Comparison of ENCODE assay signal across 8 cellular contexts in the genomic region with DNA sequence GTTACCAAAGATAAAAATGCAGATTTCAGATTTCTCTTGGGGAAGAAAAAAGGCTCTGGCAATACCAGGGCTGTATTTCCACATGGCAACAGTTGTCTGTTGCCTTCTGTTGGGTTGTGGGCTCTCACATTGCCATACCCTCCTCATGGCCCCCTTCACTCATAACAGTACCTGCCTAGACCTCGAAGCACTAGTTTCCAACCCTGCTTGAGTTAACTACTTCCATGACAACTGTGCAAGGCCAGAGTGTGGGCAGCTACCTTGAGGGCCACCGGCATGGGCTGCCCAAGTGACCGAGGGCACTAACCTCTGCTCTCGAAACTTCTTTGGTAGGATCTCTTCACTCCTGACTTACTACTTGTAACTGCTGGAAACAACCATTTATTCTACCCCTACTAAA. TPM values are rescaled to one million over a fixed set of nuclear protein-coding genes. Genes with fewer than 3 reads are reported as not detected.
DNase-seq lines count a peak whose midpoint lies in the region; ATAC-seq and TF ChIP-seq lines count a peak whose summit lies in the region.

No MANE protein-coding gene starts in this region.

- H3K9me3 Mint-ChIP-seq in activated T-cell treated with anti-CD3 and anti-CD28 coated beads, Interleukin-2, amount 50 U/mL, for 24 hours, result no peaks in the 10 kb centered on the region
- H3K9me3 Mint-ChIP-seq in stimulated activated naive B cell treated with anti-CD40 and anti-IgM and Interleukin-4, amounts not matched to agents 10 μg/mL and 1 μg/mL and 100 μg/mL, for 72 hours, result no peaks in the 10 kb centered on the region

- WGBS in hepatocyte (ENCODE audit: low lambda C conversion rate, missing lambda C conversion rate), result 96% methylated on average over 4 of the region's 4 CpGs

- H3K4me3 Mint-ChIP-seq in activated T-cell treated with anti-CD3 and anti-CD28 coated beads, Interleukin-2, amount 50 U/mL, for 24 hours, result peak overlapping the region; percentile 98
- H3K4me3 Mint-ChIP-seq in T-helper 17 cell, result no peak overlapping the region
- peak overlapping the region; percentile 65 to 66 for H3K4me3 Mint-ChIP-seq in stimulated activated naive B cell treated with anti-CD40 and anti-IgM and Interleukin-4, amounts not matched to agents 10 μg/mL and 1 μg/mL and 100 μg/mL, for 72 hours

- no peak for TF ChIP-seq CTCF in hepatocyte (IDR thresholded peaks at IDR 0.05; ENCODE audit: poor library complexity)
- no peak for TF ChIP-seq CTCF in upper lobe of right lung (IDR thresholded peaks at IDR 0.05)
- no peak for TF ChIP-seq CTCF in foreskin keratinocyte (conservative IDR thresholded peaks at IDR 0.05)

- no peaks in the 10 kb centered on the region for H3K27me3 ChIP-seq in hepatocyte
- no peaks in the 10 kb centered on the region for H3K27me3 ChIP-seq in upper lobe of right lung
- H3K27me3 ChIP-seq in foreskin keratinocyte, result no peaks in the 10 kb centered on the region

- H3K4me1 Mint-ChIP-seq in activated T-cell treated with anti-CD3 and anti-CD28 coated beads, Interleukin-2, amount 50 U/mL, for 24 hours (ENCODE audit: low read depth), result peaks cover 56% of the 10 kb centered on the region
- peaks cover 40% of the 10 kb centered on the region for H3K4me1 Mint-ChIP-seq in T-helper 17 cell
- H3K4me1 Mint-ChIP-seq in stimulated activated naive B cell treated with anti-CD40 and anti-IgM and Interleukin-4, amounts not matched to agents 10 μg/mL and 1 μg/mL and 100 μg/mL, for 72 hours, result peaks cover 32 to 48% of the 10 kb centered on the region in 2 donors

- H2AFZ ChIP-seq in hepatocyte, result no peak overlapping the region

- peak overlapping the region; percentile 95 for H3K27ac Mint-ChIP-seq in activated T-cell treated with anti-CD3 and anti-CD28 coated beads, Interleukin-2, amount 50 U/mL, for 24 hours
- H3K27ac Mint-ChIP-seq in T-helper 17 cell, result peak overlapping the region; percentile 95
- H3K27ac Mint-ChIP-seq in stimulated activated naive B cell treated with anti-CD40 and anti-IgM and Interleukin-4, amounts not matched to agents 10 μg/mL and 1 μg/mL and 100 μg/mL, for 72 hours, result peak overlapping the region; percentile 94

- intact Hi-C loops in upper lobe of right lung (cut with DNase I), result no loop called here

- no peaks in the 10 kb centered on the region for H3K27me3 Mint-ChIP-seq in activated T-cell treated with anti-CD3 and anti-CD28 coated beads, Interleukin-2, amount 50 U/mL, for 24 hours
- no peaks in the 10 kb centered on the region for H3K27me3 Mint-ChIP-seq in T-helper 17 cell
- H3K27me3 Mint-ChIP-seq in stimulated activated naive B cell treated with anti-CD40 and anti-IgM and Interleukin-4, amounts not matched to agents 10 μg/mL and 1 μg/mL and 100 μg/mL, for 72 hours, result no peaks in the 10 kb centered on the region

- ATAC-seq in T-helper 17 cell, result no peak
- ATAC-seq in stimulated activated naive B cell treated with anti-CD40 and anti-IgM and Interleukin-4, amounts not matched to agents 10 μg/mL and 1 μg/mL and 100 μg/mL, for 72 hours (replicated peaks), result no peak
- no peak for ATAC-seq in upper lobe of right lung
- ATAC-seq in foreskin keratinocyte, result no peak

- H3K36me3 ChIP-seq in hepatocyte (replicated peaks; ENCODE audit: insufficient read depth, low read depth), result no peaks in the 10 kb centered on the region
- H3K36me3 ChIP-seq in upper lobe of right lung, result no peaks in the 10 kb centered on the region

- no peak overlapping the region for H3K27ac ChIP-seq in hepatocyte
- no peak overlapping the region for H3K27ac ChIP-seq in upper lobe of right lung
- no peak overlapping the region for H3K27ac ChIP-seq in foreskin keratinocyte

- H3K4me2 ChIP-seq in hepatocyte, result peak overlapping the region; percentile 81

- H3K9me2 ChIP-seq in hepatocyte (replicated peaks; ENCODE audit: insufficient read depth), result no peaks in the 10 kb centered on the region

- H3K4me3 ChIP-seq in hepatocyte (no peak overlapping the region), upper lobe of right lung (no peak overlapping the region)

- H3K79me2 ChIP-seq in hepatocyte, result peaks cover 38% of the 10 kb centered on the region

- H3K36me3 Mint-ChIP-seq in activated T-cell treated with anti-CD3 and anti-CD28 coated beads, Interleukin-2, amount 50 U/mL, for 24 hours (ENCODE audit: low read depth), result peaks cover 66% of the 10 kb centered on the region
- peaks cover 5% of the 10 kb centered on the region for H3K36me3 Mint-ChIP-seq in T-helper 17 cell (ENCODE audit: low read depth)
- peaks cover 19 to 47% of the 10 kb centered on the region in 2 donors for H3K36me3 Mint-ChIP-seq in stimulated activated naive B cell treated with anti-CD40 and anti-IgM and Interleukin-4, amounts not matched to agents 10 μg/mL and 1 μg/mL and 100 μg/mL, for 72 hours

- peaks cover 21% of the 10 kb centered on the region for H3K4me1 ChIP-seq in hepatocyte (ENCODE audit: insufficient read depth)
- peaks cover 20% of the 10 kb centered on the region for H3K4me1 ChIP-seq in upper lobe of right lung
- H3K4me1 ChIP-seq in foreskin keratinocyte, result peaks cover 13% of the 10 kb centered on the region

- DNase-seq in activated T-cell treated with anti-CD3 and anti-CD28 coated beads, Interleukin-2, amount 50 U/mL, for 24 hours, result no peak
- DNase-seq in activated T-cell treated with anti-CD3 and anti-CD28 coated beads for 4 hours (no peak), T-helper 17 cell (no peak), hepatocyte (ENCODE audit: low spot score) (no peak), upper lobe of right lung (no peak), foreskin keratinocyte (no peak), NCI-H1417 treated with DMSO at 0.1 percent for 48 hours (lab: John Stamatoyannopoulos, UW) (no peak)
- DNase-seq in stimulated activated naive B cell treated with anti-CD40 and anti-IgM and Interleukin-4, amounts not matched to agents 10 μg/mL and 1 μg/mL and 100 μg/mL, for 72 hours, result no peak

- no peaks in the 10 kb centered on the region for H3K9me3 ChIP-seq in T-helper 17 cell (ENCODE audit: control insufficient read depth, low read length, poor library complexity, severe bottlenecking)
- no peaks in the 10 kb centered on the region for H3K9me3 ChIP-seq in hepatocyte (ENCODE audit: low read depth)
- no peaks in the 10 kb centered on the region for H3K9me3 ChIP-seq in upper lobe of right lung

- H4K20me1 ChIP-seq in hepatocyte (ENCODE audit: insufficient read depth, poor library complexity, severe bottlenecking), result peaks cover 6% of the 10 kb centered on the region

RNA-seq across cellular contexts. Expression of gene ACTR3, which starts 2.5 kb away (rescaled TPM):
- total RNA-seq in T-helper 17 cell (100 to 1,000 TPM; 229 to 267 TPM), hepatocyte (180 and 194 TPM in 2 replicates), upper lobe of right lung (229 TPM), foreskin keratinocyte (242 and 260 TPM in 2 replicates)
- polyA plus RNA-seq in hepatocyte (119 and 140 TPM in 2 replicates), foreskin keratinocyte (72.5 and 83.1 TPM in 2 replicates)
